Comparison of ENCODE assay signal across 27 cellular contexts in genomic region chr9:123948290-123948689, GRCh38.
"Had no signal": no experiment of that assay in that cellular context is flagged by ENCODE, and none has a peak within 500 bp of the region (broad histone marks: within the 10 kb centered on the region; RNA-seq: fewer than 3 reads in every experiment).

No MANE protein-coding gene starts in this region.

- H3K27me3 ChIP-seq: ascending aorta, esophagus muscularis mucosa, gastrocnemius medialis had no signal

- FAIRE-seq: bronchial epithelial cell had no signal

- H3K4me1 ChIP-seq: ascending aorta, esophagus muscularis mucosa, foreskin keratinocyte, gastrocnemius medialis, heart left ventricle had no signal

- DNase-seq: activated CD4-positive, alpha-beta memory T cell treated with anti-CD3 and anti-CD28 coated beads for 36 hours; activated CD4-positive, alpha-beta T cell treated with anti-CD3 and anti-CD28 coated beads for 36 hours; activated CD4-positive, alpha-beta T cell treated with anti-CD3 and anti-CD28 coated beads, Interleukin-2, amount 10 ng/mL, durations not matched to agents 24 days and 14 days; activated CD4-positive, CD25-positive, alpha-beta regulatory T cell; activated CD4-positive, CD25-positive, alpha-beta regulatory T cell treated with anti-CD3 and anti-CD28 coated beads, Interleukin-2, amount 50 U/mL, for 72 hours; activated CD8-positive, alpha-beta memory T cell treated with anti-CD3 and anti-CD28 coated beads, Interleukin-2, amount 10 ng/mL, durations not matched to agents 7 days and 5 days; activated CD8-positive, alpha-beta memory T cell treated with anti-CD3 and anti-CD28 coated beads, Interleukin-2, amount 50 U/mL, for 4 hours; activated CD8-positive, alpha-beta T cell treated with anti-CD3 and anti-CD28 coated beads, Interleukin-2, amount 10 ng/mL, durations not matched to agents 7 days and 5 days; activated effector memory CD4-positive, alpha-beta T cell treated with anti-CD3 and anti-CD28 coated beads, Interleukin-2, amount 50 U/mL, for 16 hours; activated naive CD4-positive, alpha-beta T cell treated with anti-CD3 and anti-CD28 coated beads, Interleukin-2, amount 10 ng/mL, durations not matched to agents 7 days and 5 days; activated naive CD8-positive, alpha-beta T cell treated with anti-CD3 and anti-CD28 coated beads, Interleukin-2, amount 10 ng/mL, durations not matched to agents 7 days and 5 days; activated T-cell treated with anti-CD3 and anti-CD28 coated beads, Interleukin-2, amount 50 U/mL, for 1 hour; activated T-cell treated with anti-CD3 and anti-CD28 coated beads, Interleukin-2, amount 50 U/mL, for 48 hours; cortex of kidney; dermis blood vessel endothelial cell; effector CD4-positive, alpha-beta T cell; effector memory CD8-positive, alpha-beta T cell; erythroblast; foreskin keratinocyte; gastrocnemius medialis; glutamatergic neuron; heart left ventricle; T-helper 17 cell; T1000 had no signal

- H3K27ac ChIP-seq: ascending aorta, esophagus muscularis mucosa, foreskin keratinocyte, gastrocnemius medialis, heart left ventricle had no signal

- H3K36me3 ChIP-seq: ascending aorta, esophagus muscularis mucosa, gastrocnemius medialis, heart left ventricle had no signal

- H3K9me3 ChIP-seq: ascending aorta, esophagus muscularis mucosa, gastrocnemius medialis, heart left ventricle had no signal

- H3K4me3 ChIP-seq: ascending aorta, esophagus muscularis mucosa, gastrocnemius medialis, heart left ventricle had no signal
